In genomic region chr19:35124098-35125060, GRCh38 we compare ENCODE assay signal across 8 cellular contexts. TPM values are rescaled to one million over a fixed set of nuclear protein-coding genes. Genes with fewer than 3 reads are reported as not detected.
DNase-seq lines count a peak whose midpoint lies in the region; ATAC-seq, FAIRE-seq and TF ChIP-seq lines count a peak whose summit lies in the region.

No MANE protein-coding gene starts in this region.

- H3K36me3 ChIP-seq in OCI-LY1 (ENCODE audit: insufficient read depth, low read length) (no peaks in the 10 kb centered on the region), esophagus (ENCODE audit: control insufficient read depth in 2 of 2, insufficient read depth in 2 of 2, low read length in 1 of 2) (peaks cover 0 to 3% of the 10 kb centered on the region in 2 donors)
- H3K36me3 ChIP-seq in naive thymus-derived CD4-positive, alpha-beta T cell (ENCODE audit: control insufficient read depth in 2 of 3, insufficient read depth in 3 of 3, low read length in 3 of 3), result no peaks in the 10 kb centered on the region

- no peaks in the 10 kb centered on the region for H3K27me3 Mint-ChIP-seq in naive thymus-derived CD4-positive, alpha-beta T cell
- H3K27me3 Mint-ChIP-seq in stimulated activated naive B cell treated with anti-CD40 and anti-IgM and Interleukin-4, amounts not matched to agents 10 μg/mL and 1 μg/mL and 100 μg/mL, for 72 hours, result peaks cover 0 to 5% of the 10 kb centered on the region in 2 donors

- H3K4me1 Mint-ChIP-seq in naive thymus-derived CD4-positive, alpha-beta T cell, result peaks cover 12 to 17% (median 14%) of the 10 kb centered on the region in 7 donors
- H3K4me1 Mint-ChIP-seq in stimulated activated naive B cell treated with anti-CD40 and anti-IgM and Interleukin-4, amounts not matched to agents 10 μg/mL and 1 μg/mL and 100 μg/mL, for 72 hours, result peaks cover 29 to 50% of the 10 kb centered on the region in 2 donors

- peak; percentile 50 for ATAC-seq in HG03108 (IDR thresholded peaks at IDR 0.05; ENCODE audit: unreplicated experiment)
- peak; percentile 90 for ATAC-seq in naive thymus-derived CD4-positive, alpha-beta T cell
- ATAC-seq in stimulated activated naive B cell treated with anti-CD40 and anti-IgM and Interleukin-4, amounts not matched to agents 10 μg/mL and 1 μg/mL and 100 μg/mL, for 72 hours (replicated peaks), result peak; percentile 85 to 90

- H3K4me1 ChIP-seq in OCI-LY1 (ENCODE audit: insufficient read depth, low read length, severe bottlenecking), result peaks cover 14% of the 10 kb centered on the region
- peaks cover 5 to 44% of the 10 kb centered on the region in 2 donors for H3K4me1 ChIP-seq in esophagus (ENCODE audit: control insufficient read depth in 2 of 2, insufficient read depth in 2 of 2, low read length in 1 of 2)
- peaks cover 3 to 11% of the 10 kb centered on the region in 2 donors for H3K4me1 ChIP-seq in naive thymus-derived CD4-positive, alpha-beta T cell (ENCODE audit: control insufficient read depth in 2 of 2, insufficient read depth in 2 of 2, low read length in 2 of 2)

- no peaks in the 10 kb centered on the region for H4K20me1 ChIP-seq in OCI-LY1 (ENCODE audit: insufficient read depth, low read length)

- peak overlapping the region; percentile 90 for H3K4me2 ChIP-seq in OCI-LY1 (ENCODE audit: low read length)

- H3K4me3 Mint-ChIP-seq in naive thymus-derived CD4-positive, alpha-beta T cell, result peak overlapping the region; percentile 77 to 91 (median 85)
- peak overlapping the region; percentile 81 to 86 for H3K4me3 Mint-ChIP-seq in stimulated activated naive B cell treated with anti-CD40 and anti-IgM and Interleukin-4, amounts not matched to agents 10 μg/mL and 1 μg/mL and 100 μg/mL, for 72 hours

- H2AFZ ChIP-seq in OCI-LY1 (ENCODE audit: low read length), result peak overlapping the region; percentile 54; the same call in 1 of the 2 replicates

- POLR2A ChIA-PET in naive thymus-derived CD4-positive, alpha-beta T cell (lab: Charles Lee), result interaction anchor here (0.5 to 1.3 kb wide), 9 partner anchors 8 to 132 kb away, joined by 3 to 12 read pairs (median 4); partner anchors contain the start of gene FXYD5

- no peaks in the 10 kb centered on the region for H3F3A ChIP-seq in OCI-LY1 (ENCODE audit: insufficient read depth, low read length)

- H3K27me3 ChIP-seq in OCI-LY1 (ENCODE audit: insufficient read depth, low read length) (no peaks in the 10 kb centered on the region; the same call in 1 of the 2 replicates), esophagus (ENCODE audit: control insufficient read depth in 1 of 2, insufficient read depth in 2 of 2, low read length in 2 of 2) (no peaks in the 10 kb centered on the region)
- no peaks in the 10 kb centered on the region for H3K27me3 ChIP-seq in naive thymus-derived CD4-positive, alpha-beta T cell (ENCODE audit: control insufficient read depth in 2 of 2, insufficient read depth in 2 of 2, low read length in 2 of 2)

- 9% methylated on average over 42 of the region's 42 CpGs for WGBS in esophagus, 2 donors

- no peaks in the 10 kb centered on the region for H3K79me2 ChIP-seq in OCI-LY1 (ENCODE audit: insufficient read depth, low read length)

- H3K27ac ChIP-seq in OCI-LY1 (ENCODE audit: low read depth, low read length, poor library complexity, severe bottlenecking) (no peak overlapping the region), esophagus (ENCODE audit: low read depth in 2 of 2, low read length in 1 of 2) (peak overlapping the region; percentile 87 to 90)
- H3K27ac ChIP-seq in naive thymus-derived CD4-positive, alpha-beta T cell (ENCODE audit: low read depth, low read length), result peak overlapping the region; percentile 66

- H3K9me2 ChIP-seq in OCI-LY1 (ENCODE audit: low read depth, low read length), result no peaks in the 10 kb centered on the region

- TF ChIP-seq POLR2A in GM12892 (IDR thresholded peaks at IDR 0.05; ENCODE audit: low read depth, low read length), result no peak; the same call in 1 of the 2 replicates

- peak overlapping the region; percentile 82 to 91 (median 88) for H3K27ac Mint-ChIP-seq in naive thymus-derived CD4-positive, alpha-beta T cell
- H3K27ac Mint-ChIP-seq in stimulated activated naive B cell treated with anti-CD40 and anti-IgM and Interleukin-4, amounts not matched to agents 10 μg/mL and 1 μg/mL and 100 μg/mL, for 72 hours, result peak overlapping the region; percentile 79

- H3K9me3 Mint-ChIP-seq in naive thymus-derived CD4-positive, alpha-beta T cell, result peaks cover 0 to 3% (median 0%) of the 10 kb centered on the region in 11 donors
- no peaks in the 10 kb centered on the region for H3K9me3 Mint-ChIP-seq in stimulated activated naive B cell treated with anti-CD40 and anti-IgM and Interleukin-4, amounts not matched to agents 10 μg/mL and 1 μg/mL and 100 μg/mL, for 72 hours

- CTCF ChIA-PET in naive thymus-derived CD4-positive, alpha-beta T cell (lab: Charles Lee), result interaction anchor here (1.1 to 1.8 kb wide), 3 partner anchors 18 to 93 kb away, joined by 3 to 8 read pairs (median 5); partner anchors contain the start of gene FXYD7

- intact Hi-C loops in naive thymus-derived CD4-positive, alpha-beta T cell (cut with micrococcal nuclease), result loop anchor here in 1 of 2 donors (1.0 kb wide), 1 partner anchor 17 kb away; no protein-coding TSS in a partner anchor

- peak; percentile 94 for FAIRE-seq in GM12892 (lab: Jason Lieb, UNC)

- peak; percentile 98 for DNase-seq in GM12892 (ENCODE audit: insufficient read length)
- peak; percentile 86 for DNase-seq in activated T-cell treated with anti-CD3 and anti-CD28 coated beads, Interleukin-2, amount 50 U/mL, for 1 hour
- DNase-seq in naive thymus-derived CD4-positive, alpha-beta T cell, result peak; percentile 79 to 89 (median 85)
- peak; percentile 85 for DNase-seq in stimulated activated naive B cell treated with anti-CD40 and anti-IgM and Interleukin-4, amounts not matched to agents 10 μg/mL and 1 μg/mL and 100 μg/mL, for 72 hours
- DNase-seq in NK-92 treated with Interleukin-12 subunit alpha and Interleukin-12 subunit beta, amount 100 ng/mL, for 24 hours (lab: John Stamatoyannopoulos, UW), result no peak

- H3K9me3 ChIP-seq in OCI-LY1 (ENCODE audit: low read length) (no peaks in the 10 kb centered on the region), esophagus (ENCODE audit: control insufficient read depth in 2 of 2, insufficient read depth in 1 of 2, low read depth in 1 of 2, low read length in 1 of 2) (no peaks in the 10 kb centered on the region)
- no peaks in the 10 kb centered on the region for H3K9me3 ChIP-seq in naive thymus-derived CD4-positive, alpha-beta T cell (ENCODE audit: control insufficient read depth in 2 of 3, low read length in 3 of 3)

- H3K4me3 ChIP-seq in OCI-LY1 (ENCODE audit: low read depth, low read length, poor library complexity, severe bottlenecking) (peak overlapping the region; percentile 63), esophagus (ENCODE audit: low read depth in 1 of 2, low read length in 2 of 2) (peak overlapping the region; percentile 44 to 48)
- peak overlapping the region; percentile 69 for H3K4me3 ChIP-seq in naive thymus-derived CD4-positive, alpha-beta T cell (ENCODE audit: low read length)

- H3K36me3 Mint-ChIP-seq in naive thymus-derived CD4-positive, alpha-beta T cell, result no peaks in the 10 kb centered on the region
- H3K36me3 Mint-ChIP-seq in stimulated activated naive B cell treated with anti-CD40 and anti-IgM and Interleukin-4, amounts not matched to agents 10 μg/mL and 1 μg/mL and 100 μg/mL, for 72 hours, result no peaks in the 10 kb centered on the region

- H3K9ac ChIP-seq in OCI-LY1 (ENCODE audit: low read length), result peak overlapping the region; percentile 62

- no peak for TF ChIP-seq CTCF in OCI-LY1 (IDR thresholded peaks at IDR 0.05; ENCODE audit: low read length)

RNA-seq across cellular contexts. Expression of gene FXYD3, which starts 8.8 kb away (rescaled TPM):
- polyA plus RNA-seq in GM12892 (2012; ENCODE audit: missing spikeins), result not detected
- polyA plus RNA-seq in esophagus, result 100 to 1,000 TPM; 630 to 697 TPM
- not detected for total RNA-seq in naive thymus-derived CD4-positive, alpha-beta T cell
- polyA plus RNA-seq in naive thymus-derived CD4-positive, alpha-beta T cell, result not detected

RNA-seq across cellular contexts. Expression of gene LGI4, which starts 10.5 kb away (rescaled TPM):
- not detected for polyA plus RNA-seq in GM12892 (2012; ENCODE audit: missing spikeins)
- polyA plus RNA-seq in esophagus, result 1 to 10 TPM; 6.5 to 10.0 TPM
- total RNA-seq in naive thymus-derived CD4-positive, alpha-beta T cell, result 1 to 10 TPM in 1 of 5 experiments, under 1 TPM in 4; 0.19 to 1.6 (median 0.51) TPM
- polyA plus RNA-seq in naive thymus-derived CD4-positive, alpha-beta T cell, result not detected

RNA-seq across cellular contexts. Expression of gene FXYD1, which starts 14.2 kb away (rescaled TPM):
- not detected for polyA plus RNA-seq in GM12892 (2012; ENCODE audit: missing spikeins)
- 10 to 100 TPM; 13.2 to 21.4 TPM for polyA plus RNA-seq in esophagus
- 1 to 10 TPM in 1 of 5 experiments, under 1 TPM in 2, not detected in 2; 0.46 to 1.2 (median 0.78) TPM for total RNA-seq in naive thymus-derived CD4-positive, alpha-beta T cell
- under 1 TPM in 1 of 2 donors, not detected in 1; 0.91 TPM for polyA plus RNA-seq in naive thymus-derived CD4-positive, alpha-beta T cell

RNA-seq across cellular contexts. Expression of gene FXYD7, which starts 18.7 kb away (rescaled TPM):
- not detected for polyA plus RNA-seq in GM12892 (2012; ENCODE audit: missing spikeins)
- under 1 TPM; 0.09 to 0.14 TPM for polyA plus RNA-seq in esophagus
- 10 to 100 TPM in 1 of 5 experiments, 1 to 10 TPM in 4; 1.8 to 13.2 (median 3.5) TPM for total RNA-seq in naive thymus-derived CD4-positive, alpha-beta T cell
- 1 to 10 TPM; 2.1 to 2.6 TPM for polyA plus RNA-seq in naive thymus-derived CD4-positive, alpha-beta T cell

RNA-seq across cellular contexts. Expression of gene FXYD5, which starts 30.2 kb away (rescaled TPM):
- 48.8 TPM for polyA plus RNA-seq in GM12892 (2012; ENCODE audit: missing spikeins)
- polyA plus RNA-seq in esophagus, result 10 to 100 TPM; 33.5 to 94.9 TPM
- 100 to 1,000 TPM; 362 to 458 (median 387) TPM for total RNA-seq in naive thymus-derived CD4-positive, alpha-beta T cell
- 100 to 1,000 TPM; 464 to 575 TPM for polyA plus RNA-seq in naive thymus-derived CD4-positive, alpha-beta T cell

Comparison
In these comparisons a context has a peak if more than half of its experiments do, and no peak if none do; other contexts are left out.
1. RNA of gene FXYD3, which starts 8.8 kb away (polyA plus RNA-seq): 630 to 697 TPM in esophagus; not detected in naive thymus-derived CD4-positive, alpha-beta T cell; every median in the first group is over 100 times any median in the second.
2. RNA of gene LGI4, which starts 10.5 kb away (polyA plus RNA-seq): 6.5 to 10.0 TPM in esophagus; not detected in naive thymus-derived CD4-positive, alpha-beta T cell; every median in the first group is over 4 times any median in the second.
3. RNA of gene FXYD1, which starts 14.2 kb away (polyA plus RNA-seq): 13.2 to 21.4 TPM in esophagus; 0.91 TPM in naive thymus-derived CD4-positive, alpha-beta T cell; every median in the first group is over 4 times any median in the second.
4. Peak in every context shown above with its lines, with median percentiles within 50 percentile points of each other: ATAC-seq and H3K4me3 ChIP-seq.